Comparison of ENCODE assay signal across 8 cellular contexts in genomic region chr17:58692239-58693055, GRCh38. TPM values are rescaled to one million over a fixed set of nuclear protein-coding genes. Genes with fewer than 3 reads are reported as not detected.
DNase-seq lines count a peak whose midpoint lies in the region; ATAC-seq, FAIRE-seq and TF ChIP-seq lines count a peak whose summit lies in the region.

TSS of gene RAD51C (plus strand) at chr17:58692602. CDS start at chr17:58692644, 42 bp downstream.

- peak within 1 kb of the TSS; percentile 92 for H3K4me3 Mint-ChIP-seq in T-helper 2 cell treated with Interferon-gamma antibody and Interleukin-4, amounts not matched to agents 5 μg/mL and 100 μg/mL, for 36 hours

- peak within 1 kb of the TSS; percentile 94 for H3K27ac Mint-ChIP-seq in T-helper 2 cell treated with Interferon-gamma antibody and Interleukin-4, amounts not matched to agents 5 μg/mL and 100 μg/mL, for 36 hours

- H3K36me3 Mint-ChIP-seq in T-helper 2 cell treated with Interferon-gamma antibody and Interleukin-4, amounts not matched to agents 5 μg/mL and 100 μg/mL, for 36 hours (ENCODE audit: low read depth), result peaks cover 25% of the 10 kb centered on the region

- H3K9me3 ChIP-seq in ascending aorta, result no peaks in the 10 kb centered on the region
- no peaks in the 10 kb centered on the region for H3K9me3 ChIP-seq in right cardiac atrium (ENCODE audit: control insufficient read depth, low read length)

- TF ChIP-seq CTCF in ascending aorta (IDR thresholded peaks at IDR 0.05), result no peak

- peaks cover 4 to 8% of the 10 kb centered on the region in 2 donors for H3K4me1 ChIP-seq in ascending aorta
- no peaks in the 10 kb centered on the region for H3K4me1 ChIP-seq in right cardiac atrium (ENCODE audit: control insufficient read depth, insufficient read depth, low read length)

- H3K27me3 Mint-ChIP-seq in T-helper 2 cell treated with Interferon-gamma antibody and Interleukin-4, amounts not matched to agents 5 μg/mL and 100 μg/mL, for 36 hours (ENCODE audit: low read depth), result no peaks in the 10 kb centered on the region

- intact Hi-C loops in ascending aorta (cut with DNase I), result loop anchor here (2.0 kb wide), 2 partner anchors 60 to 176 kb away; no protein-coding TSS in a partner anchor
- intact Hi-C loops in right cardiac atrium (cut with DNase I), result loop anchor here in 3 of 4 donors (2.0 to 5.0 kb wide), 3 partner anchors 60 to 175 kb away; no protein-coding TSS in a partner anchor

- ATAC-seq in GM18498 (IDR thresholded peaks at IDR 0.05; ENCODE audit: unreplicated experiment) (peak; percentile 97), HG02870 (IDR thresholded peaks at IDR 0.05; ENCODE audit: unreplicated experiment) (peak; percentile 87), right cardiac atrium (peak; percentile 100)

- peaks cover 4% of the 10 kb centered on the region for H3K9me3 Mint-ChIP-seq in T-helper 2 cell treated with Interferon-gamma antibody and Interleukin-4, amounts not matched to agents 5 μg/mL and 100 μg/mL, for 36 hours

- peak within 1 kb of the TSS; percentile 73 to 84 for H3K27ac ChIP-seq in ascending aorta
- H3K27ac ChIP-seq in right cardiac atrium (ENCODE audit: low read length), result peak within 1 kb of the TSS; percentile 49

- H3K36me3 ChIP-seq in ascending aorta, result no peaks in the 10 kb centered on the region

- peak; percentile 96 for FAIRE-seq in urothelium cell line (lab: Jason Lieb, UNC)

- H3K27me3 ChIP-seq in ascending aorta (no peaks in the 10 kb centered on the region), right cardiac atrium (ENCODE audit: control insufficient read depth, insufficient read depth) (no peaks in the 10 kb centered on the region)

- DNase-seq in NCI-H187 (lab: John Stamatoyannopoulos, UW), result peak; percentile 54 to 72
- peak; percentile 88 for DNase-seq in T-helper 2 cell treated with Interferon-gamma antibody and Interleukin-4, amounts not matched to agents 5 μg/mL and 100 μg/mL, for 36 hours (ENCODE audit: low spot score)
- DNase-seq in ascending aorta (ENCODE audit: low spot score in 2 of 2), result peak; percentile 11 to 86
- DNase-seq in right cardiac atrium, result peak; percentile 89 to 95 (median 94)
- peak; percentile 88 for DNase-seq in putamen (ENCODE audit: low spot score)
- peak; percentile 99 for DNase-seq in urothelium cell line (ENCODE audit: low spot score)

- H3K4me1 Mint-ChIP-seq in T-helper 2 cell treated with Interferon-gamma antibody and Interleukin-4, amounts not matched to agents 5 μg/mL and 100 μg/mL, for 36 hours (ENCODE audit: low read depth), result peaks cover 23% of the 10 kb centered on the region

- WGBS in right cardiac atrium, result 12% methylated on average over 50 of the region's 50 CpGs

- H3K4me3 ChIP-seq in ascending aorta, result peak within 1 kb of the TSS; percentile 60 to 73
- peak within 1 kb of the TSS; percentile 62 for H3K4me3 ChIP-seq in right cardiac atrium (ENCODE audit: low read length)

RNA-seq across cellular contexts. Expression of gene RAD51C, which starts in this region (rescaled TPM):
- 6.8 TPM for total RNA-seq in ascending aorta
- 10 to 100 TPM; 30.4 to 41.6 (median 36.9) TPM for total RNA-seq in right cardiac atrium
- 36.0 TPM for polyA plus RNA-seq in right cardiac atrium

Comparison
In these comparisons a context has a peak if more than half of its experiments do, and no peak if none do; other contexts are left out.
1. Peak in every context shown above with its lines: DNase-seq, ATAC-seq, H3K4me3 ChIP-seq and H3K27ac ChIP-seq.
2. DNase-seq: peak in every context shown above with its lines; median percentile 99 in urothelium cell line; 94 in right cardiac atrium; 88 in T-helper 2 cell treated with Interferon-gamma antibody and Interleukin-4, amounts not matched to agents 5 μg/mL and 100 μg/mL, for 36 hours; 88 in putamen; 63 in NCI-H187; 48 in ascending aorta.